7 cellular contexts compared by ENCODE assay signal in the genomic region with DNA sequence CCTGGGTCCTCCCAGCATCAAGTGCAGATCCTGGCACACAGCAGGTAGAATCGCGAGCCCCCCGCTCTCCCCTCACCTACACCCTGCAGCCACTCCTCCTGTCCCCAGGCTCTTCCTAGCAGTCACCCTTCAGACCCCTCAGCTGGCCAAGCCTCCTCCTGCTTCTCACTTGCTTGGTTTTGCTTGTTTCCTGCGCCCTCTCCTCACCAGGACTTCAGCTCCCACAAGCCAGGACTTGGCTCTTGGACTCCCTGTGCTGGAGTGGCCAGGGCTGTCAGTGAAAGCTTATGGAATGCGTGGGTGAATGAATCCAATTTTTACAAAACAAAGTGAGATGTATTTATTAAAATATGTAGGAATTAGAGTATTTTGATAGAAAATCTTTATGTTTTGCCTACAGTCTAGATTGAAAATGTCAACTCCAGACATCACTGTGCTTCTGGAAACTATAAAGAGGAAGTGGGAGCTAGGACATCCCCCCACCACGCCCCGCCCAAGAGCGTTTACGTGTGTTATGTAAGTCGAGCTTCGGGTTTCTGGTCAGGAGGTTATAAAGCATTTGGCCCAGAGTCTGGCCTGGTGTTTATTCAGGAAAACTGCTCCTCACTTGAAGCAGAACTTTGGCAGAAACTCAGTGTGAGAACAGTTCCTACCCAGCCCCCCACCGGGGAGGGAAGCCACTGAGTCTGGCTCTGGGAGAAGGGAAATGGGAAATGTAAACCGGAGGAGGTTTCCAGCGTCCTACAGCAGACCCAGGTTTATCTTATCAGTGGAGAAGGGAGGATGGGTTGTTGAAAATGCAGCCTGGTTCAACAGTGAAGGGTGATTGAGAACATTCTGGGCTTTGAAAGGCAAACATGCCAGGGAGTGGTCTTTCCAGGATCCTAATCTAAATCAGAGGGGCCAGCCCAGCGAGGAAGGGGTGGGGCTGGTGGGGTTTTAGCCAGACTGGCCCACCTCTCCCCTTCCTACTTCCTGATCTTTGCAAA. TPM values are rescaled to one million over a fixed set of nuclear protein-coding genes. Genes with fewer than 3 reads are reported as not detected.
DNase-seq lines count a peak whose midpoint lies in the region; ATAC-seq and TF ChIP-seq lines count a peak whose summit lies in the region.

No MANE protein-coding gene starts in this region.

- ATAC-seq in HG03460 (IDR thresholded peaks at IDR 0.05; ENCODE audit: unreplicated experiment) (peak; percentile 73), omental fat pad (ENCODE audit: low FRiP score) (peak; percentile 62)

- TF ChIP-seq CTCF in omental fat pad (IDR thresholded peaks at IDR 0.05) = no peak

- TF ChIP-seq POLR2A in GM19193 (IDR thresholded peaks at IDR 0.05; ENCODE audit: extremely low read depth, insufficient read depth, insufficient read length) = peak; percentile 60

- DNase-seq in SKM-1 treated with dmso at 0.1 percent for 144 hours (lab: John Stamatoyannopoulos, UW; ENCODE audit: unreplicated experiment) (peak; percentile 60), fibroblast of peridontal ligament (ENCODE audit: extremely low read depth) (peak; percentile 87), omental fat pad (ENCODE audit: low spot score) (peak; percentile 39)
- DNase-seq in activated CD4-positive, CD25-positive, alpha-beta regulatory T cell treated with anti-CD3 and anti-CD28 coated beads, Interleukin-2, amount 50 U/mL, for 72 hours = no peak
- DNase-seq in stimulated activated CD4-positive, alpha-beta T cell treated with anti-CD3 and anti-CD28 coated beads, Interleukin-12 subunit alpha, Interleukin-12 subunit beta, amount 100 ng/mL, for 4 hours = no peak

RNA-seq across cellular contexts. Expression of gene ALDH2, which starts 8.8 kb away (rescaled TPM):
- total RNA-seq in omental fat pad = 100 to 1,000 TPM; 129 to 365 (median 231) TPM

Comparison
In these comparisons a context has a peak if more than half of its experiments do, and no peak if none do; other contexts are left out.
1. DNase-seq: peak in SKM-1 treated with dmso at 0.1 percent for 144 hours (single experiment), fibroblast of peridontal ligament (single experiment) and omental fat pad (single experiment); none in activated CD4-positive, CD25-positive, alpha-beta regulatory T cell treated with anti-CD3 and anti-CD28 coated beads, Interleukin-2, amount 50 U/mL, for 72 hours (single experiment) and stimulated activated CD4-positive, alpha-beta T cell treated with anti-CD3 and anti-CD28 coated beads, Interleukin-12 subunit alpha, Interleukin-12 subunit beta, amount 100 ng/mL, for 4 hours (single experiment).